9 cellular contexts compared by ENCODE assay signal in genomic region chr5:10566556-10567068, GRCh38. TPM values are rescaled to one million over a fixed set of nuclear protein-coding genes. Genes with fewer than 3 reads are reported as not detected.
DNase-seq lines count a peak whose midpoint lies in the region; ATAC-seq and TF ChIP-seq lines count a peak whose summit lies in the region.
"Had no signal": no experiment of that assay in that cellular context is flagged by ENCODE, and none has a peak within 500 bp of the region (broad histone marks: within the 10 kb centered on the region; RNA-seq: fewer than 3 reads in every experiment).

No MANE protein-coding gene starts in this region.

- no peak for TF ChIP-seq CTCF in left ventricle myocardium inferior (IDR thresholded peaks at IDR 0.05; ENCODE audit: borderline replicate concordance)
- TF ChIP-seq CTCF in vagina (IDR thresholded peaks at IDR 0.05): no peak

- no peak for ATAC-seq in left cardiac atrium
- ATAC-seq in activated T-helper 17 cell treated with anti-CD3 and anti-CD28 coated beads, Interleukin-2, amount 50 U/mL, for 72 hours (replicated peaks): no peak
- no peak for ATAC-seq in GM18519 (IDR thresholded peaks at IDR 0.05; ENCODE audit: low FRiP score, unreplicated experiment)
- no peak for ATAC-seq in GM19351 (IDR thresholded peaks at IDR 0.05; ENCODE audit: unreplicated experiment)

- no peaks in the 10 kb centered on the region for H3K9me3 ChIP-seq in left ventricle myocardium inferior (replicated peaks)
- no peaks in the 10 kb centered on the region for H3K9me3 ChIP-seq in mesodermal cell (ENCODE audit: control insufficient read depth, low read length)
- H3K9me3 ChIP-seq in vagina: no peaks in the 10 kb centered on the region

- peak overlapping the region; percentile 87 for H3K27ac ChIP-seq in left ventricle myocardium inferior (replicated peaks)
- peak overlapping the region; percentile 90 for H3K27ac ChIP-seq in mesodermal cell (ENCODE audit: low read depth, low read length, severe bottlenecking)
- peak overlapping the region; percentile 90 for H3K27ac ChIP-seq in vagina

- no peaks in the 10 kb centered on the region for H3K36me3 ChIP-seq in left ventricle myocardium inferior
- H3K36me3 ChIP-seq in mesodermal cell (ENCODE audit: control insufficient read depth, insufficient read depth, low read length): no peaks in the 10 kb centered on the region
- no peaks in the 10 kb centered on the region for H3K36me3 ChIP-seq in vagina

- H3K27me3 Mint-ChIP-seq in activated T-helper 17 cell treated with anti-CD3 and anti-CD28 coated beads, Interleukin-2, amount 50 U/mL, for 72 hours: no peaks in the 10 kb centered on the region

- peak overlapping the region; percentile 45 for H3K27ac Mint-ChIP-seq in activated T-helper 17 cell treated with anti-CD3 and anti-CD28 coated beads, Interleukin-2, amount 50 U/mL, for 72 hours

- H3K4me1 ChIP-seq in left ventricle myocardium inferior (peaks cover 53% of the 10 kb centered on the region), mesodermal cell (ENCODE audit: control insufficient read depth, insufficient read depth, low read length, poor library complexity, severe bottlenecking) (peaks cover 41% of the 10 kb centered on the region), vagina (peaks cover 54% of the 10 kb centered on the region)

- H3K4me1 Mint-ChIP-seq in activated T-helper 17 cell treated with anti-CD3 and anti-CD28 coated beads, Interleukin-2, amount 50 U/mL, for 72 hours: peaks cover 17% of the 10 kb centered on the region

- H3K4me3 ChIP-seq in left ventricle myocardium inferior: peak overlapping the region; percentile 92
- peak overlapping the region; percentile 62 for H3K4me3 ChIP-seq in mesodermal cell (ENCODE audit: extremely low read depth, insufficient read depth, low read length, poor library complexity, severe bottlenecking)
- peak overlapping the region; percentile 70 to 75 for H3K4me3 ChIP-seq in vagina

- DNase-seq in left ventricle myocardium inferior (no peak), left cardiac atrium (no peak), vagina (ENCODE audit: extremely low spot score in 2 of 2) (peak in 1 of 2 donors; percentile 72), cerebellum (ENCODE audit: low spot score) (no peak)
- DNase-seq: occipital lobe had no signal

- WGBS in mesodermal cell (ENCODE audit: insufficient coverage in 2 of 2), 2 experiments: 71 to 79% methylated on average over 6 to 7 of the region's 8 CpGs

- intact Hi-C loops in left ventricle myocardium inferior (cut with micrococcal nuclease): loop anchor here (10.0 kb wide), 1 partner anchor 102 kb away; no protein-coding TSS in a partner anchor
- intact Hi-C loops in left cardiac atrium (cut with DNase I): no loop called here
- intact Hi-C loops in vagina (cut with DNase I): loop anchor here (5.0 to 10.0 kb wide), 2 partner anchors 41 to 112 kb away; no protein-coding TSS in a partner anchor

- H3K4me3 Mint-ChIP-seq in activated T-helper 17 cell treated with anti-CD3 and anti-CD28 coated beads, Interleukin-2, amount 50 U/mL, for 72 hours: peak overlapping the region; percentile 94

- no peaks in the 10 kb centered on the region for H3K9me3 Mint-ChIP-seq in activated T-helper 17 cell treated with anti-CD3 and anti-CD28 coated beads, Interleukin-2, amount 50 U/mL, for 72 hours

- no peaks in the 10 kb centered on the region for H3K36me3 Mint-ChIP-seq in activated T-helper 17 cell treated with anti-CD3 and anti-CD28 coated beads, Interleukin-2, amount 50 U/mL, for 72 hours (ENCODE audit: low read depth)

- H3K27me3 ChIP-seq in left ventricle myocardium inferior (ENCODE audit: low read depth): no peaks in the 10 kb centered on the region
- H3K27me3 ChIP-seq in vagina: no peaks in the 10 kb centered on the region

- no peak for TF ChIP-seq POLR2A in vagina (IDR thresholded peaks at IDR 0.05)

RNA-seq across cellular contexts. Expression of gene ANKRD33B, which starts 2.7 kb away (rescaled TPM):
- total RNA-seq in left ventricle myocardium inferior (15.2 TPM), left cardiac atrium (1 to 10 TPM; 2.0 to 4.8 TPM), vagina (14.2 TPM), cerebellum (6.9 TPM)
- total RNA-seq in activated T-helper 17 cell treated with anti-CD3 and anti-CD28 coated beads, Interleukin-2, amount 50 U/mL, for 72 hours: 10 to 100 TPM in 1 of 2 donors, 1 to 10 TPM in 1; 7.8 to 12.2 TPM
- polyA plus RNA-seq in mesodermal cell (2013, experiment 1 of 2): 8.8 TPM
- 7.0 TPM for polyA plus RNA-seq in mesodermal cell (2013, experiment 2 of 2)

Comparison
In these comparisons a context has a peak if more than half of its experiments do, and no peak if none do; other contexts are left out.
1. intact Hi-C loops: an anchor here in left ventricle myocardium inferior (10.0 kb wide) and vagina (5.0 to 10.0 kb wide); none called in left cardiac atrium.